In genomic region chr2:190615555-190616200, GRCh38 we compare ENCODE assay signal across 27 cellular contexts. TPM values are rescaled to one million over a fixed set of nuclear protein-coding genes. Genes with fewer than 3 reads are reported as not detected.
DNase-seq lines count a peak whose midpoint lies in the region; ATAC-seq and TF ChIP-seq lines count a peak whose summit lies in the region.
"Had no signal": no experiment of that assay in that cellular context is flagged by ENCODE, and none has a peak within 500 bp of the region (broad histone marks: within the 10 kb centered on the region; RNA-seq: fewer than 3 reads in every experiment).

No MANE protein-coding gene starts in this region.

- H3K36me3 Mint-ChIP-seq in activated T-helper 1 cell treated with anti-CD3 and anti-CD28 coated beads, Interleukin-12 subunit alpha, Interleukin-12 subunit beta, Interleukin-2, Interleukin-4 antibody, amounts not matched to agents 30 ng/mL and 10 ng/mL and 1 ng/mL, durations not matched to agents 14 hours and 24 hours and 36 hours (ENCODE audit: low read depth): peaks cover 5% of the 10 kb centered on the region
- H3K36me3 Mint-ChIP-seq: CD8-positive, alpha-beta T cell; natural killer cell treated with Interleukin-12 subunit alpha and Interleukin-12 subunit beta and Interleukin-15 and Interleukin-18, amount 100 ng/mL, for 72 hours had no signal

- H3K4me3 ChIP-seq in AG04450 (ENCODE audit: low read depth, low read length) (no peak overlapping the region), iPS DF 6.9 (ENCODE audit: low read length) (no peak overlapping the region), aorta (ENCODE audit: low read length in 2 of 2) (no peak overlapping the region), gastroesophageal sphincter (no peak overlapping the region)
- H3K4me3 ChIP-seq: lower lobe of right lung, thyroid gland had no signal

- no peak overlapping the region for H3K4me3 Mint-ChIP-seq in activated T-helper 1 cell treated with anti-CD3 and anti-CD28 coated beads, Interleukin-12 subunit alpha, Interleukin-12 subunit beta, Interleukin-2, Interleukin-4 antibody, amounts not matched to agents 30 ng/mL and 10 ng/mL and 1 ng/mL, durations not matched to agents 14 hours and 24 hours and 36 hours
- H3K4me3 Mint-ChIP-seq: B cell; CD8-positive, alpha-beta T cell; central memory CD8-positive, alpha-beta T cell; natural killer cell treated with Interleukin-12 subunit alpha and Interleukin-12 subunit beta and Interleukin-15 and Interleukin-18, amount 100 ng/mL, for 72 hours; stimulated activated naive CD8-positive, alpha-beta T cell treated with anti-CD3 and anti-CD28 coated beads, Interleukin-15, amount 100 ng/mL, for 72 hours had no signal

- peaks cover 3% of the 10 kb centered on the region for H3K9me3 Mint-ChIP-seq in activated T-helper 1 cell treated with anti-CD3 and anti-CD28 coated beads, Interleukin-12 subunit alpha, Interleukin-12 subunit beta, Interleukin-2, Interleukin-4 antibody, amounts not matched to agents 30 ng/mL and 10 ng/mL and 1 ng/mL, durations not matched to agents 14 hours and 24 hours and 36 hours
- H3K9me3 Mint-ChIP-seq: central memory CD8-positive, alpha-beta T cell; natural killer cell treated with Interleukin-12 subunit alpha and Interleukin-12 subunit beta and Interleukin-15 and Interleukin-18, amount 100 ng/mL, for 72 hours had no signal

- no peak overlapping the region for H3K27ac Mint-ChIP-seq in activated T-helper 1 cell treated with anti-CD3 and anti-CD28 coated beads, Interleukin-12 subunit alpha, Interleukin-12 subunit beta, Interleukin-2, Interleukin-4 antibody, amounts not matched to agents 30 ng/mL and 10 ng/mL and 1 ng/mL, durations not matched to agents 14 hours and 24 hours and 36 hours
- H3K27ac Mint-ChIP-seq: B cell; CD8-positive, alpha-beta T cell; stimulated activated naive CD8-positive, alpha-beta T cell treated with anti-CD3 and anti-CD28 coated beads, Interleukin-15, amount 100 ng/mL, for 72 hours had no signal

- WGBS in iPS DF 6.9 (ENCODE audit: insufficient coverage, insufficient read length): no CpG with 5 or more reads among the region's 3 CpGs
- 64 to 72% methylated on average over 3 of the region's 3 CpGs for WGBS in aorta, 2 donors
- WGBS in gastroesophageal sphincter (ENCODE audit: low coverage in 1 of 2), 2 donors: 37 to 53% methylated on average over 2 of the region's 3 CpGs

- CTCF ChIA-PET in AG04450 (lab: Charles Lee): no interaction called here

- no peaks in the 10 kb centered on the region for H3K4me1 Mint-ChIP-seq in activated T-helper 1 cell treated with anti-CD3 and anti-CD28 coated beads, Interleukin-12 subunit alpha, Interleukin-12 subunit beta, Interleukin-2, Interleukin-4 antibody, amounts not matched to agents 30 ng/mL and 10 ng/mL and 1 ng/mL, durations not matched to agents 14 hours and 24 hours and 36 hours (ENCODE audit: low read depth)
- H3K4me1 Mint-ChIP-seq: B cell; central memory CD8-positive, alpha-beta T cell; stimulated activated naive CD8-positive, alpha-beta T cell treated with anti-CD3 and anti-CD28 coated beads, Interleukin-15, amount 100 ng/mL, for 72 hours had no signal

- H3K27me3 ChIP-seq in AG04450 (ENCODE audit: control insufficient read depth, insufficient read depth, low read length) (no peaks in the 10 kb centered on the region), iPS DF 6.9 (ENCODE audit: control insufficient read depth, insufficient read depth, low read length) (no peaks in the 10 kb centered on the region), aorta (ENCODE audit: control insufficient read depth in 1 of 2, insufficient read depth in 2 of 2, low read length in 1 of 2) (no peaks in the 10 kb centered on the region), gastroesophageal sphincter (no peaks in the 10 kb centered on the region)
- H3K27me3 ChIP-seq: thyroid gland had no signal

- H3K36me3 ChIP-seq in iPS DF 6.9 (ENCODE audit: control insufficient read depth, insufficient read depth, low read length) (no peaks in the 10 kb centered on the region), aorta (ENCODE audit: control insufficient read depth in 1 of 2, insufficient read depth in 2 of 2, low read length in 1 of 2) (no peaks in the 10 kb centered on the region), gastroesophageal sphincter (no peaks in the 10 kb centered on the region)
- H3K36me3 ChIP-seq: lower lobe of right lung, thyroid gland had no signal

- no peak for ATAC-seq in aorta (ENCODE audit: low FRiP score)
- ATAC-seq in gastroesophageal sphincter: no peak
- ATAC-seq: CD8-positive, alpha-beta T cell; lower lobe of right lung; natural killer cell treated with Interleukin-12 subunit alpha and Interleukin-12 subunit beta and Interleukin-15 and Interleukin-18, amount 100 ng/mL, for 72 hours; stimulated activated naive CD8-positive, alpha-beta T cell treated with anti-CD3 and anti-CD28 coated beads, Interleukin-15, amount 100 ng/mL, for 72 hours had no signal

- H3K9me3 ChIP-seq in AG04450 (ENCODE audit: control insufficient read depth, insufficient read depth, low read length): no peaks in the 10 kb centered on the region
- no peaks in the 10 kb centered on the region for H3K9me3 ChIP-seq in iPS DF 6.9 (ENCODE audit: control insufficient read depth, insufficient read depth, low read length)
- H3K9me3 ChIP-seq in aorta (ENCODE audit: control insufficient read depth, low read length): no peaks in the 10 kb centered on the region
- H3K9me3 ChIP-seq in gastroesophageal sphincter: no peaks in the 10 kb centered on the region
- H3K9me3 ChIP-seq: lower lobe of right lung, thyroid gland had no signal

- intact Hi-C loops in aorta (cut with DNase I): no loop called here
- intact Hi-C loops in activated T-helper 1 cell treated with anti-CD3 and anti-CD28 coated beads, Interleukin-12 subunit alpha, Interleukin-12 subunit beta, Interleukin-2, Interleukin-4 antibody, amounts not matched to agents 30 ng/mL and 10 ng/mL and 1 ng/mL, durations not matched to agents 14 hours and 24 hours and 36 hours (cut with micrococcal nuclease): no loop called here

- no peak for TF ChIP-seq POLR2A in gastroesophageal sphincter (IDR thresholded peaks at IDR 0.05)

- no peak for TF ChIP-seq CTCF in AG04450 (IDR thresholded peaks at IDR 0.05; ENCODE audit: low read depth, low read length)
- TF ChIP-seq CTCF in gastroesophageal sphincter (IDR thresholded peaks at IDR 0.05): no peak

- no peaks in the 10 kb centered on the region for H3K27me3 Mint-ChIP-seq in activated T-helper 1 cell treated with anti-CD3 and anti-CD28 coated beads, Interleukin-12 subunit alpha, Interleukin-12 subunit beta, Interleukin-2, Interleukin-4 antibody, amounts not matched to agents 30 ng/mL and 10 ng/mL and 1 ng/mL, durations not matched to agents 14 hours and 24 hours and 36 hours (ENCODE audit: insufficient read depth)
- H3K27me3 Mint-ChIP-seq: B cell; central memory CD8-positive, alpha-beta T cell; natural killer cell treated with Interleukin-12 subunit alpha and Interleukin-12 subunit beta and Interleukin-15 and Interleukin-18, amount 100 ng/mL, for 72 hours; stimulated activated naive CD8-positive, alpha-beta T cell treated with anti-CD3 and anti-CD28 coated beads, Interleukin-15, amount 100 ng/mL, for 72 hours had no signal

- POLR2A ChIA-PET in AG04450 (lab: Yijun Ruan, JAX): no interaction called here

- no peak for DNase-seq in AG04450 (ENCODE audit: low read depth, low spot score)
- DNase-seq in NCI-H1417 (lab: John Stamatoyannopoulos, UW): peak in 2 of 3 experiments; percentile 74 to 96
- DNase-seq in NCI-H748 treated with DMSO at 0.1 percent for 48 hours (lab: John Stamatoyannopoulos, UW): peak; percentile 73
- peak; percentile 37 for DNase-seq in iPS DF 6.9 (ENCODE audit: low read depth, low spot score)
- no peak for DNase-seq in aorta
- no peak for DNase-seq in amniotic stem cell (lab: John Stamatoyannopoulos, UW)
- DNase-seq in activated T-helper 1 cell treated with anti-CD3 and anti-CD28 coated beads, Interleukin-12 subunit alpha, Interleukin-12 subunit beta, Interleukin-2, Interleukin-4 antibody, amounts not matched to agents 30 ng/mL and 10 ng/mL and 1 ng/mL, durations not matched to agents 14 hours and 24 hours and 36 hours (ENCODE audit: low spot score): no peak
- DNase-seq: activated CD4-positive, alpha-beta T cell treated with anti-CD3 and anti-CD28 coated beads for 48 hours; activated CD8-positive, alpha-beta memory T cell treated with anti-CD3 and anti-CD28 coated beads for 24 hours; activated gamma-delta T cell; CD8-positive, alpha-beta T cell; KBM-7; lower lobe of right lung; NCI-H1436; NCI-H510A; small intestine; stimulated activated CD8-positive, alpha-beta memory T cell treated with anti-CD3 and anti-CD28 coated beads, Interleukin-4, amount 100 ng/mL, for 48 hours; stimulated activated naive CD8-positive, alpha-beta T cell treated with anti-CD3 and anti-CD28 coated beads, Interleukin-15, amount 100 ng/mL, for 72 hours; SW 1271; T-helper 9 cell; thyroid gland had no signal

- H3K4me1 ChIP-seq in iPS DF 6.9 (ENCODE audit: control insufficient read depth, insufficient read depth, low read length) (peaks cover 7% of the 10 kb centered on the region), aorta (ENCODE audit: control insufficient read depth in 1 of 2, insufficient read depth in 2 of 2, low read length in 2 of 2) (no peaks in the 10 kb centered on the region), gastroesophageal sphincter (no peaks in the 10 kb centered on the region)
- H3K4me1 ChIP-seq: lower lobe of right lung, thyroid gland had no signal

- no peak for TF ChIP-seq EP300 in gastroesophageal sphincter (IDR thresholded peaks at IDR 0.05)

- peak overlapping the region; percentile 4 for H3K27ac ChIP-seq in AG04450 (ENCODE audit: low read depth, low read length)
- no peak overlapping the region for H3K27ac ChIP-seq in iPS DF 6.9 (ENCODE audit: low read length)
- H3K27ac ChIP-seq in aorta (ENCODE audit: low read depth in 1 of 2, low read length in 2 of 2): no peak overlapping the region
- H3K27ac ChIP-seq in gastroesophageal sphincter: no peak overlapping the region
- H3K27ac ChIP-seq: lower lobe of right lung, parathyroid adenoma, thyroid gland, VCaP had no signal

RNA-seq across cellular contexts. Expression of gene NAB1, which starts 33.2 kb away (rescaled TPM):
- polyA plus RNA-seq in AG04450 (2011; rRNA removed) (23.2 and 30.7 TPM in 2 replicates), aorta (10 to 100 TPM; 26.9 to 36.2 TPM)
- polyA minus RNA-seq in AG04450 (2011; rRNA and poly(A)+ RNA removed): 35.1 and 37.3 TPM in 2 replicates
- total RNA-seq in aorta (10 to 100 TPM; 49.5 to 67.8 TPM), gastroesophageal sphincter (10 to 100 TPM; 50.9 to 98.5 (median 73.8) TPM)
- total RNA-seq in activated T-helper 1 cell treated with anti-CD3 and anti-CD28 coated beads, Interleukin-12 subunit alpha, Interleukin-12 subunit beta, Interleukin-2, Interleukin-4 antibody, amounts not matched to agents 30 ng/mL and 10 ng/mL and 1 ng/mL, durations not matched to agents 14 hours and 24 hours and 36 hours: 34.1 and 35.3 TPM in 2 replicates

Comparison
In these comparisons a context has a peak if more than half of its experiments do, and no peak if none do; other contexts are left out.
1. DNase-seq: peak in NCI-H1417 (2 of 3), NCI-H748 treated with DMSO at 0.1 percent for 48 hours (single experiment) and iPS DF 6.9 (single experiment); none in AG04450 (single experiment), aorta (0 of 2), amniotic stem cell (single experiment) and activated T-helper 1 cell treated with anti-CD3 and anti-CD28 coated beads, Interleukin-12 subunit alpha, Interleukin-12 subunit beta, Interleukin-2, Interleukin-4 antibody, amounts not matched to agents 30 ng/mL and 10 ng/mL and 1 ng/mL, durations not matched to agents 14 hours and 24 hours and 36 hours (single experiment).